Comparison of ENCODE assay signal across 7 cellular contexts in the genomic region with DNA sequence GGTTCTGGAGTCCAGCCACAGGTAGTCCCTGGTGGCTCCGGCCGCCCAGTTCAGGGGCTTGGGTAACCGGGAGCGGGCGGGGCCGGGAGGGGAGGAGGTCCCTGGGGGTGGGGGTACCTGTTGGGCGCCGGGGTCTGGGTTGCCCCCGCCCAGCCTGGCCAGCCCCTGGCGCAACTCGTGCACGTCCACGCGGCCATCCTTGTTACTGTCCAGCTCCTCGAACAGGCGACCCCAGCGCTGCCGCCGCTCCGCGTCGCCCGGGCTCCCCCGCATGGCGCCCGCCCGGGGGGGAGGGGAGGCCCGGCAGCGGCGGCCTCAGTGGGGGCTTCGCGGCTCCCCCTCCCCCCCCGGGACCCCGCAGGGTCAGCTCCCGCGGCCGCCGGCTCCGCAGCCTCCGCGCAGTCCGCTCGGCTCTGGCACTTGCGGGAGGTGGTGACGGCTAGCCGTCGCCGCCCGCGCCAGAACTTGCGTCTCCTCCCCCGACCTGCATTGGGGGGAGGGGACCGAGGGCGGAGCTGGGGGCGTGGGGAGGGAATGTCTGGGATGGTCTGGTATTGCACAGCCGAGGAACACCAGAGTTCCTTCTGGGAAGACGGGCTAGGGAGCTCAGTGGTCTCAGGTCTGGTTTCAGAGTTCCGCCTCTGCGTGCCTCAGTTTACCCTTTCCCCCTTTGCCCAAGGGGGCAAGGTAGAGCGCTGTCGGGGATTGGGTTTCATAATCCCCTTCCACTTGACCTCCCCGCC. TPM values are rescaled to one million over a fixed set of nuclear protein-coding genes. Genes with fewer than 3 reads are reported as not detected.
A peak's percentile ranks its signal among the peaks of the same experiment; 100 is the strongest.
DNase-seq lines count a peak whose midpoint lies in the region; ATAC-seq, FAIRE-seq and TF ChIP-seq lines count a peak whose summit lies in the region.

Gene SLC25A23 (minus strand): TSS at position 437 of the 743 bp plus-strand sequence. CDS start 164 bp downstream, at position 273.

- no peaks in the 10 kb centered on the region for H3K9me3 ChIP-seq in HepG2 (ENCODE audit: low read length)

- 0% methylated on average over 1 of the region's 62 CpGs for WGBS in HepG2 (ENCODE audit: low lambda C conversion rate)

- in situ Hi-C loops in HepG2 (cut with HindIII; ENCODE audit: extremely low pct_ligation_motif_present, low pct_unique_long_range_greater_than_20kb), result no loop called here

- peak within 1 kb of the TSS; percentile 83 for H3K27ac Mint-ChIP-seq in activated CD4-positive, alpha-beta T cell treated with anti-CD3 and anti-CD28 coated beads for 36 hours

- BruUV-seq in HepG2 (replicated peaks; lab: Mats Ljungman, UMichigan), result no TSS peak

- H3K36me3 ChIP-seq in HepG2 (replicated peaks in 1 of 2; ENCODE audit: control insufficient read depth in 1 of 2, insufficient read depth in 2 of 2, low read length in 2 of 2), result peaks cover 1 to 15% of the 10 kb centered on the region in 2 experiments; a peak in 4 of 5 replicates

- H4K20me1 ChIP-seq in HepG2 (ENCODE audit: insufficient read depth, low read length), result no peaks in the 10 kb centered on the region

- peak within 1 kb of the TSS; percentile 91 for H3K4me2 ChIP-seq in HepG2 (ENCODE audit: low read depth, low read length)

- H2AFZ ChIP-seq in HepG2 (ENCODE audit: low read length), result peak within 1 kb of the TSS; percentile 75

- FAIRE-seq in HepG2 (lab: Jason Lieb, UNC), result no peak

- H3K9ac ChIP-seq in HepG2 (ENCODE audit: insufficient read depth, low read depth, low read length), result peak within 1 kb of the TSS; percentile 70

- CTCF ChIA-PET in activated CD4-positive, alpha-beta T cell treated with anti-CD3 and anti-CD28 coated beads for 36 hours (lab: Charles Lee), result interaction anchor here (0.9 kb wide), 1 partner anchor 241 kb away, joined by 4 read pairs; no protein-coding TSS in a partner anchor
- CTCF ChIA-PET in HepG2 (lab: Yijun Ruan, JAX; ENCODE audit: low intra/inter-chr PET ratio, low total read pairs), result no interaction called here

- H3K4me3 ChIP-seq in GM12864 (ENCODE audit: low read depth, low read length), result peak within 1 kb of the TSS; percentile 95
- H3K4me3 ChIP-seq in HepG2 (replicated peaks in 1 of 3; ENCODE audit: insufficient read depth in 1 of 3, low read depth in 2 of 3, low read length in 3 of 3), result peak within 1 kb of the TSS; percentile 66 to 83 (median 81)

- DNase-seq in GM12864 (ENCODE audit: low read depth), result peak; percentile 33
- DNase-seq in NCI-H2227 (lab: John Stamatoyannopoulos, UW; ENCODE audit: unreplicated experiment), result peak; percentile 69
- peak; percentile 79 for DNase-seq in activated CD4-positive, alpha-beta T cell treated with anti-CD3 and anti-CD28 coated beads for 36 hours
- DNase-seq in dermis microvascular lymphatic vessel endothelial cell (ENCODE audit: low read depth in 2 of 2), result peak; percentile 32 to 74
- DNase-seq in HepG2 (ENCODE audit: low spot score), result peak; percentile 46
- DNase-seq in stimulated activated CD4-positive, alpha-beta T cell treated with anti-CD3 and anti-CD28 coated beads, Interleukin-4, amount 100 ng/mL, for 4 hours, result peak; percentile 53 to 66

- intact Hi-C loops in activated CD4-positive, alpha-beta T cell treated with anti-CD3 and anti-CD28 coated beads for 36 hours (cut with DNase I, micrococcal nuclease), result loop anchor here (1.0 to 5.0 kb wide), 22 partner anchors 17 to 632 kb away; partner anchors contain the start of genes CLPP (in 1 of the 2), DENND1C (in 1 of the 2), GPR108 (in 1 of the 2) and GTF2F1 (in 1 of the 2)
- intact Hi-C loops in HepG2 (cut with micrococcal nuclease; ENCODE audit: unreplicated experiment), result no loop called here

- POLR2A ChIA-PET in activated CD4-positive, alpha-beta T cell treated with anti-CD3 and anti-CD28 coated beads for 36 hours (lab: Charles Lee), result no interaction called here
- POLR2A ChIA-PET in HepG2 (lab: Yijun Ruan, JAX), result interaction anchor here (0.9 to 2.0 kb wide), 3 partner anchors 17 to 87 kb away, joined by 3 to 5 read pairs (median 4); partner anchors contain the start of genes ALKBH7 and KHSRP

- TF ChIP-seq CTCF in GM12864 (IDR thresholded peaks at IDR 0.05; ENCODE audit: low read depth, low read length, missing control alignments) (no peak), HepG2 (CRISPR knock-in tag; IDR thresholded peaks at IDR 0.05) (no peak)

- H3K9me3 Mint-ChIP-seq in activated CD4-positive, alpha-beta T cell treated with anti-CD3 and anti-CD28 coated beads for 36 hours (ENCODE audit: low read depth), result peaks cover 14% of the 10 kb centered on the region

- H3K79me2 ChIP-seq in HepG2 (ENCODE audit: insufficient read depth, low read length), result no peaks in the 10 kb centered on the region

- TF ChIP-seq EP300 in HepG2 (IDR thresholded peaks at IDR 0.05; ENCODE audit: low read depth in 2 of 2, low read length in 2 of 2), result no peak
- no peak for TF ChIP-seq EP300 in HepG2 (CRISPR knock-in tag; IDR thresholded peaks at IDR 0.05; ENCODE audit: borderline replicate concordance)

- no peaks in the 10 kb centered on the region for H3K27me3 Mint-ChIP-seq in activated CD4-positive, alpha-beta T cell treated with anti-CD3 and anti-CD28 coated beads for 36 hours

- ATAC-seq in HG02571 (IDR thresholded peaks at IDR 0.05; ENCODE audit: unreplicated experiment) (peak; percentile 30), HepG2 (peak; percentile 66)
- peak; percentile 25 for ATAC-seq in activated CD4-positive, alpha-beta T cell treated with anti-CD3 and anti-CD28 coated beads for 36 hours

- TF ChIP-seq RAD21 in HepG2 (CRISPR knock-in tag; IDR thresholded peaks at IDR 0.05), result no peak

- peak within 1 kb of the TSS; percentile 80 for H3K4me3 Mint-ChIP-seq in activated CD4-positive, alpha-beta T cell treated with anti-CD3 and anti-CD28 coated beads for 36 hours

- TF ChIP-seq POLR2A in HepG2 (IDR thresholded peaks at IDR 0.05; ENCODE audit: insufficient read depth in 1 of 2, low read depth in 2 of 2, low read length in 2 of 2), result peak in 1 of 2 experiments; percentile 58; a peak in 1 of 4 replicates

- peaks cover 13% of the 10 kb centered on the region for H3K4me1 Mint-ChIP-seq in activated CD4-positive, alpha-beta T cell treated with anti-CD3 and anti-CD28 coated beads for 36 hours

- H3K27ac ChIP-seq in HepG2 (ENCODE audit: extremely low read length, insufficient read depth, low read length), result peak within 1 kb of the TSS; percentile 41

- H3K36me3 Mint-ChIP-seq in activated CD4-positive, alpha-beta T cell treated with anti-CD3 and anti-CD28 coated beads for 36 hours (ENCODE audit: low read depth), result peaks cover 22% of the 10 kb centered on the region

- peaks cover 11% of the 10 kb centered on the region for H3K4me1 ChIP-seq in HepG2 (ENCODE audit: insufficient read depth, low read length)

- H3K27me3 ChIP-seq in HepG2 (ENCODE audit: control insufficient read depth in 1 of 2, insufficient read depth in 2 of 2, low read length in 2 of 2), result no peaks in the 10 kb centered on the region

TF ChIP-seq in HepG2, 621 proteins besides CTCF, POLR2A, EP300 and RAD21 (continues in another document):
- TF ChIP-seq ZNF230 (CRISPR knock-in tag; IDR thresholded peaks at IDR 0.05), result no peak
- no peak for TF ChIP-seq FUBP1 (CRISPR knock-in tag; IDR thresholded peaks at IDR 0.05; ENCODE audit: borderline replicate concordance)
- TF ChIP-seq KMT2B (CRISPR knock-in tag; IDR thresholded peaks at IDR 0.05), result no peak
- no peak for TF ChIP-seq ZNF431 (CRISPR knock-in tag; IDR thresholded peaks at IDR 0.05; ENCODE audit: borderline replicate concordance, low read depth)
- TF ChIP-seq ZNF749 (CRISPR knock-in tag; IDR thresholded peaks at IDR 0.05; ENCODE audit: borderline replicate concordance), result no peak
- no peak for TF ChIP-seq ZNF484 (CRISPR knock-in tag; IDR thresholded peaks at IDR 0.05; ENCODE audit: borderline replicate concordance, low read depth)

RNA-seq across cellular contexts. Expression of gene SLC25A23, which starts in this region (rescaled TPM):
- total RNA-seq in activated CD4-positive, alpha-beta T cell treated with anti-CD3 and anti-CD28 coated beads for 36 hours, result 10 to 100 TPM; 18.6 to 19.2 TPM
- total RNA-seq in dermis microvascular lymphatic vessel endothelial cell, result 9.5 and 19.0 TPM in 2 replicates
- 15.2 and 16.5 TPM in 2 replicates for total RNA-seq in HepG2 (2016; rRNA removed; fragmentation: Illumina TruSeq; extraction: Trizol)
- total RNA-seq in HepG2 (2016; cell fraction: cytosol; rRNA removed; fragmentation: Illumina TruSeq; extraction: Trizol; ENCODE audit: low read depth), result 26.3 and 28.9 TPM in 2 replicates
- total RNA-seq in HepG2 (2016; cell fraction: insoluble cytoplasmic fraction; rRNA removed; fragmentation: Illumina TruSeq; extraction: Trizol), result 13.3 and 14.6 TPM in 2 replicates
- 50.4 and 52.4 TPM in 2 replicates for total RNA-seq in HepG2 (2016; cell fraction: membrane; rRNA removed; fragmentation: Illumina TruSeq; extraction: Trizol)
- total RNA-seq in HepG2 (2016; cell fraction: nucleus; rRNA removed; fragmentation: Illumina TruSeq; extraction: Trizol), result 9.1 and 11.0 TPM in 2 replicates
- 12.4 and 13.2 TPM in 2 replicates for polyA plus RNA-seq in HepG2 (2011; rRNA removed)
- polyA plus RNA-seq in HepG2 (2011; cell fraction: cytosol; rRNA removed), result 12.8 and 15.5 TPM in 2 replicates
- polyA plus RNA-seq in HepG2 (2011; cell fraction: nucleus; rRNA removed), result 19.1 and 20.9 TPM in 2 replicates
- 19.4 and 21.6 TPM in 2 replicates for polyA plus RNA-seq in HepG2 (2012)
- 47.4 and 51.9 TPM in 2 replicates for polyA plus RNA-seq in HepG2 (2016; cell fraction: cytosol; fragmentation: Illumina TruSeq; extraction: Trizol; ENCODE audit: low read depth)
- 30.3 and 41.9 TPM in 2 replicates for polyA plus RNA-seq in HepG2 (2016; cell fraction: insoluble cytoplasmic fraction; fragmentation: Illumina TruSeq; extraction: Trizol; ENCODE audit: low read depth)
- 83.9 and 107 TPM in 2 replicates for polyA plus RNA-seq in HepG2 (2016; cell fraction: membrane; fragmentation: Illumina TruSeq; extraction: Trizol; ENCODE audit: low read depth)
- polyA plus RNA-seq in HepG2 (2016; cell fraction: nucleus; fragmentation: Illumina TruSeq; extraction: Trizol; ENCODE audit: insufficient read depth, low read depth), result 30.2 and 30.9 TPM in 2 replicates
- polyA minus RNA-seq in HepG2 (2011; rRNA and poly(A)+ RNA removed; ENCODE audit: low replicate concordance), result 16.3 and 18.2 TPM in 2 replicates
- 13.7 and 14.5 TPM in 2 replicates for polyA minus RNA-seq in HepG2 (2011; cell fraction: cytosol; rRNA and poly(A)+ RNA removed)
- 5.0 and 5.5 TPM in 2 replicates for polyA minus RNA-seq in HepG2 (2011; cell fraction: nucleus; rRNA and poly(A)+ RNA removed)

Comparison
In these comparisons a context has a peak if more than half of its experiments do, and no peak if none do; other contexts are left out.
1. Peak in every context shown above with its lines: DNase-seq, ATAC-seq, H3K4me3 ChIP-seq and H3K27ac ChIP-seq.